In the genomic region with DNA sequence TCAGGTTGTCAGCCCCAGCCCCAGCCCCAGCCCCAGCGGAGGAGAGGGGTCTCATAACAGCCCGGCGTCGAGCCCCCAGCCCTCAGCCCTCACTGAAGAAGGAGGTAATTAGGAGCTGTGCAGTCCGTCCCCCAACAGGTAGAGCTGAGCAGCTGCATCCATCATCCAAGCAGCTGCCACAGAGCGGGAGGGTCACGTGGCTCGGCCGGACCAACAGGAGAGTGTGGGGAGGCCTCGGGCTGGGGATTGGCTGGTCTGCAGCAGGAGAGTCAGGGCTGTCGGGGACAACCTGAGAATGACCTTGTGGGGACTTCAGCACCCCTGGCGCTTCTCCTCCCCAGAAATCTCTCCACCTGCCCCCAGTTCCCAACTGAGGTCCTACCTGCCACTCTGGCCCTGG, we compare ENCODE assay signal across 8 cellular contexts. TPM values are rescaled to one million over a fixed set of nuclear protein-coding genes. Genes with fewer than 3 reads are reported as not detected.
DNase-seq lines count a peak whose midpoint lies in the region; ATAC-seq and TF ChIP-seq lines count a peak whose summit lies in the region.

No MANE protein-coding gene starts in this region.

- no peaks in the 10 kb centered on the region for H3K9me3 ChIP-seq in heart right ventricle

- no peaks in the 10 kb centered on the region for H3K4me1 ChIP-seq in heart right ventricle

- peak; percentile 30 to 42 for ATAC-seq in left cardiac atrium
- ATAC-seq in heart right ventricle: no peak
- ATAC-seq in HG02973 (IDR thresholded peaks at IDR 0.05; ENCODE audit: unreplicated experiment): peak; percentile 87
- ATAC-seq in effector memory CD8-positive, alpha-beta T cell (replicated peaks): peak; percentile 32
- peak; percentile 80 to 87 for ATAC-seq in stimulated activated naive B cell treated with anti-CD40 and anti-IgM and Interleukin-4, amounts not matched to agents 10 μg/mL and 1 μg/mL and 100 μg/mL, for 72 hours (replicated peaks)
- no peak for ATAC-seq in Right ventricle myocardium superior (ENCODE audit: poor library complexity)

- H3K4me3 Mint-ChIP-seq in effector memory CD8-positive, alpha-beta T cell: no peak overlapping the region
- H3K4me3 Mint-ChIP-seq in stimulated activated naive B cell treated with anti-CD40 and anti-IgM and Interleukin-4, amounts not matched to agents 10 μg/mL and 1 μg/mL and 100 μg/mL, for 72 hours: no peak overlapping the region

- H3K27me3 Mint-ChIP-seq in effector memory CD8-positive, alpha-beta T cell: peaks cover 35 to 44% of the 10 kb centered on the region in 2 donors
- peaks cover 45 to 58% of the 10 kb centered on the region in 2 donors for H3K27me3 Mint-ChIP-seq in stimulated activated naive B cell treated with anti-CD40 and anti-IgM and Interleukin-4, amounts not matched to agents 10 μg/mL and 1 μg/mL and 100 μg/mL, for 72 hours

- no peaks in the 10 kb centered on the region for H3K36me3 ChIP-seq in heart right ventricle

- peaks cover 0 to 73% (median 35%) of the 10 kb centered on the region in 7 donors for H3K27me3 ChIP-seq in heart right ventricle

- H3K27ac ChIP-seq in heart right ventricle: no peak overlapping the region

- H3K9me3 Mint-ChIP-seq in effector memory CD8-positive, alpha-beta T cell: no peaks in the 10 kb centered on the region
- no peaks in the 10 kb centered on the region for H3K9me3 Mint-ChIP-seq in stimulated activated naive B cell treated with anti-CD40 and anti-IgM and Interleukin-4, amounts not matched to agents 10 μg/mL and 1 μg/mL and 100 μg/mL, for 72 hours

- no peaks in the 10 kb centered on the region for H3K36me3 Mint-ChIP-seq in effector memory CD8-positive, alpha-beta T cell (ENCODE audit: insufficient read depth)
- peaks cover 11 to 26% of the 10 kb centered on the region in 2 donors for H3K36me3 Mint-ChIP-seq in stimulated activated naive B cell treated with anti-CD40 and anti-IgM and Interleukin-4, amounts not matched to agents 10 μg/mL and 1 μg/mL and 100 μg/mL, for 72 hours

- DNase-seq in left cardiac atrium (no peak), heart right ventricle (no peak), NCI-H524 (lab: John Stamatoyannopoulos, UW) (peak; percentile 69 to 86), NOMO-1 treated with dmso at 0.1 percent for 144 hours (lab: John Stamatoyannopoulos, UW; ENCODE audit: unreplicated experiment) (no peak), Right ventricle myocardium superior (no peak)
- no peak for DNase-seq in effector memory CD8-positive, alpha-beta T cell
- DNase-seq in stimulated activated naive B cell treated with anti-CD40 and anti-IgM and Interleukin-4, amounts not matched to agents 10 μg/mL and 1 μg/mL and 100 μg/mL, for 72 hours: peak; percentile 4

- intact Hi-C loops in left cardiac atrium (cut with DNase I) (no loop called here), heart right ventricle (cut with DNase I) (no loop called here), Right ventricle myocardium superior (cut with DNase I) (no loop called here)

- H3K4me3 ChIP-seq in heart right ventricle: no peak overlapping the region

- H3K4me1 Mint-ChIP-seq in effector memory CD8-positive, alpha-beta T cell (ENCODE audit: low read depth in 2 of 2): peaks cover 0 to 5% of the 10 kb centered on the region in 2 donors
- H3K4me1 Mint-ChIP-seq in stimulated activated naive B cell treated with anti-CD40 and anti-IgM and Interleukin-4, amounts not matched to agents 10 μg/mL and 1 μg/mL and 100 μg/mL, for 72 hours: peaks cover 4 to 14% of the 10 kb centered on the region in 2 donors

- TF ChIP-seq CTCF in heart right ventricle (IDR thresholded peaks at IDR 0.05): no peak

- 18 to 20% methylated on average over 12 of the region's 12 CpGs for WGBS in heart right ventricle, 2 donors

- no peak overlapping the region for H3K27ac Mint-ChIP-seq in effector memory CD8-positive, alpha-beta T cell
- H3K27ac Mint-ChIP-seq in stimulated activated naive B cell treated with anti-CD40 and anti-IgM and Interleukin-4, amounts not matched to agents 10 μg/mL and 1 μg/mL and 100 μg/mL, for 72 hours: no peak overlapping the region

RNA-seq across cellular contexts. Expression of a gene that starts 29.6 kb away (rescaled TPM):
- total RNA-seq in left cardiac atrium (10 to 100 TPM; 17.9 to 18.0 TPM), heart right ventricle (10 to 100 TPM in 9 of 10 donors, 1 to 10 TPM in 1; 8.8 to 20.7 (median 13.8) TPM), Right ventricle myocardium superior (16.5 TPM)
- polyA plus RNA-seq in heart right ventricle: 10 to 100 TPM; 16.2 to 28.8 TPM

Comparison
In these comparisons a context has a peak if more than half of its experiments do, and no peak if none do; other contexts are left out.
1. ATAC-seq: peak in left cardiac atrium (2 of 2), HG02973 (single experiment), effector memory CD8-positive, alpha-beta T cell (single experiment) and stimulated activated naive B cell treated with anti-CD40 and anti-IgM and Interleukin-4, amounts not matched to agents 10 μg/mL and 1 μg/mL and 100 μg/mL, for 72 hours (2 of 2); none in heart right ventricle (0 of 8) and Right ventricle myocardium superior (single experiment).
2. DNase-seq: peak in NCI-H524 (2 of 2) and stimulated activated naive B cell treated with anti-CD40 and anti-IgM and Interleukin-4, amounts not matched to agents 10 μg/mL and 1 μg/mL and 100 μg/mL, for 72 hours (single experiment); none in left cardiac atrium (single experiment), heart right ventricle (0 of 2), effector memory CD8-positive, alpha-beta T cell (0 of 3), NOMO-1 treated with dmso at 0.1 percent for 144 hours (single experiment) and Right ventricle myocardium superior (single experiment).